8 cellular contexts compared by ENCODE assay signal in genomic region chr12:118979763-118980406, GRCh38. TPM values are rescaled to one million over a fixed set of nuclear protein-coding genes. Genes with fewer than 3 reads are reported as not detected.
DNase-seq lines count a peak whose midpoint lies in the region; ATAC-seq and TF ChIP-seq lines count a peak whose summit lies in the region.

No MANE protein-coding gene starts in this region.

- H3K27ac ChIP-seq in OCI-LY7 (ENCODE audit: low read depth, low read length, poor library complexity, severe bottlenecking) (no peak overlapping the region), ectodermal cell (ENCODE audit: insufficient read depth, low read depth, low read length, poor library complexity, severe bottlenecking) (peak overlapping the region; percentile 69), lower lobe of right lung (no peak overlapping the region)

- no peak overlapping the region for H2AFZ ChIP-seq in OCI-LY7 (ENCODE audit: low read length)

- BruUV-seq in OCI-LY7 (replicated peaks; lab: Mats Ljungman, UMichigan): no TSS peak

- H3K36me3 ChIP-seq in OCI-LY7 (ENCODE audit: insufficient read depth, low read length) (no peaks in the 10 kb centered on the region), ectodermal cell (ENCODE audit: control insufficient read depth, insufficient read depth, low read length) (no peaks in the 10 kb centered on the region), lower lobe of right lung (no peaks in the 10 kb centered on the region)

- CTCF ChIA-PET in activated naive CD4-positive, alpha-beta T cell treated with anti-CD3 and anti-CD28 coated beads, Interleukin-2, amount 10 ng/mL, durations not matched to agents 7 days and 5 days (lab: Charles Lee): interaction anchor here (0.8 to 1.2 kb wide), 2 partner anchors 431 to 565 kb away, joined by 3 read pairs; no protein-coding TSS in a partner anchor
- CTCF ChIA-PET in OCI-LY7 (lab: Charles Lee; ENCODE audit: unreplicated experiment): no interaction called here

- no peaks in the 10 kb centered on the region for H4K20me1 ChIP-seq in OCI-LY7 (ENCODE audit: insufficient read depth, low read length)

- H3K9me3 ChIP-seq in OCI-LY7 (ENCODE audit: low read length): no peaks in the 10 kb centered on the region
- no peaks in the 10 kb centered on the region for H3K9me3 ChIP-seq in ectodermal cell (ENCODE audit: control insufficient read depth, low read length)
- H3K9me3 ChIP-seq in lower lobe of right lung: no peaks in the 10 kb centered on the region

- TF ChIP-seq CTCF in OCI-LY7 (conservative IDR thresholded peaks at IDR 0.05; ENCODE audit: low read length) (peak; percentile 78), lower lobe of right lung (IDR thresholded peaks at IDR 0.05) (peak; percentile 65), omental fat pad (IDR thresholded peaks at IDR 0.05) (no peak)

- WGBS in ectodermal cell, 2 experiments: 1 to 2% methylated on average over 17 of the region's 17 CpGs

- POLR2A ChIA-PET in OCI-LY7 (lab: Charles Lee): no interaction called here

- peaks cover 22% of the 10 kb centered on the region for H3K27me3 ChIP-seq in ectodermal cell (ENCODE audit: control insufficient read depth, insufficient read depth, low read length, poor library complexity, severe bottlenecking)
- peaks cover 51% of the 10 kb centered on the region for H3K27me3 ChIP-seq in lower lobe of right lung (ENCODE audit: low read depth)

- no peak overlapping the region for H3K4me2 ChIP-seq in OCI-LY7 (ENCODE audit: low read length)

- no peaks in the 10 kb centered on the region for H3K9me2 ChIP-seq in OCI-LY7 (ENCODE audit: insufficient read depth, low read length)

- intact Hi-C loops in OCI-LY7 (cut with micrococcal nuclease; ENCODE audit: unreplicated experiment) (loop anchor here (10.0 kb wide), 1 partner anchor 435 kb away; no protein-coding TSS in a partner anchor), lower lobe of right lung (cut with DNase I) (no loop called here)

- in situ Hi-C loops in KBM-7 (cut with MboI; ENCODE audit: low pct_unique_long_range_greater_than_20kb, low sequenced_read_pairs): no loop called here

- DNase-seq in activated naive CD4-positive, alpha-beta T cell treated with anti-CD3 and anti-CD28 coated beads, Interleukin-2, amount 10 ng/mL, durations not matched to agents 7 days and 5 days: peak; percentile 27
- DNase-seq in activated naive CD4-positive, alpha-beta T cell treated with Interleukin-2 at 50 U/mL for 16 hours: no peak
- DNase-seq in KBM-7 (peak; percentile 49), OCI-LY7 (ENCODE audit: low spot score) (peak; percentile 47), lower lobe of right lung (peak; percentile 49), omental fat pad (ENCODE audit: low spot score) (no peak)

- H3K4me1 ChIP-seq in OCI-LY7 (ENCODE audit: insufficient read depth, low read length, poor library complexity, severe bottlenecking) (no peaks in the 10 kb centered on the region), ectodermal cell (ENCODE audit: control insufficient read depth, insufficient read depth, low read length) (peaks cover 8% of the 10 kb centered on the region), lower lobe of right lung (peaks cover 7% of the 10 kb centered on the region)

- no peak overlapping the region for H3K4me3 Mint-ChIP-seq in activated naive CD4-positive, alpha-beta T cell treated with anti-CD3 and anti-CD28 coated beads, Interleukin-2, amount 10 ng/mL, durations not matched to agents 7 days and 5 days

- no peaks in the 10 kb centered on the region for H3K9me3 Mint-ChIP-seq in activated naive CD4-positive, alpha-beta T cell treated with anti-CD3 and anti-CD28 coated beads, Interleukin-2, amount 10 ng/mL, durations not matched to agents 7 days and 5 days

- no peaks in the 10 kb centered on the region for H3K4me1 Mint-ChIP-seq in activated naive CD4-positive, alpha-beta T cell treated with anti-CD3 and anti-CD28 coated beads, Interleukin-2, amount 10 ng/mL, durations not matched to agents 7 days and 5 days

- no peaks in the 10 kb centered on the region for H3K79me2 ChIP-seq in OCI-LY7 (ENCODE audit: insufficient read depth, low read depth, low read length)

- peak; percentile 69 to 71 for ATAC-seq in lower lobe of right lung
- ATAC-seq in omental fat pad (ENCODE audit: low FRiP score): no peak
- ATAC-seq in HG03469 (IDR thresholded peaks at IDR 0.05; ENCODE audit: unreplicated experiment): no peak

- H3K4me3 ChIP-seq in OCI-LY7 (ENCODE audit: low read depth, low read length, poor library complexity, severe bottlenecking) (no peak overlapping the region), ectodermal cell (ENCODE audit: insufficient read depth, low read depth, low read length) (peak overlapping the region; percentile 53), lower lobe of right lung (no peak overlapping the region)

- H3K36me3 Mint-ChIP-seq in activated naive CD4-positive, alpha-beta T cell treated with anti-CD3 and anti-CD28 coated beads, Interleukin-2, amount 10 ng/mL, durations not matched to agents 7 days and 5 days: no peaks in the 10 kb centered on the region

- H3K27ac Mint-ChIP-seq in activated naive CD4-positive, alpha-beta T cell treated with anti-CD3 and anti-CD28 coated beads, Interleukin-2, amount 10 ng/mL, durations not matched to agents 7 days and 5 days: no peak overlapping the region

- peaks cover 31% of the 10 kb centered on the region for H3K27me3 Mint-ChIP-seq in activated naive CD4-positive, alpha-beta T cell treated with anti-CD3 and anti-CD28 coated beads, Interleukin-2, amount 10 ng/mL, durations not matched to agents 7 days and 5 days

RNA-seq across cellular contexts. Expression of gene SRRM4, which starts 1.5 kb away (rescaled TPM):
- not detected in 2 replicates for total RNA-seq in OCI-LY7 (2014; rRNA removed; shearing (Covaris generic))
- not detected in 2 replicates for total RNA-seq in OCI-LY7 (2022)
- polyA plus RNA-seq in ectodermal cell (2013, experiment 1 of 4): 1.6 TPM
- polyA plus RNA-seq in ectodermal cell (2013, experiment 2 of 4): 1.9 TPM
- polyA plus RNA-seq in ectodermal cell (2013, experiment 3 of 4): 1.9 TPM
- polyA plus RNA-seq in ectodermal cell (2013, experiment 4 of 4): 2.4 TPM
- total RNA-seq in lower lobe of right lung: not detected
- total RNA-seq in omental fat pad: not detected

Comparison
In these comparisons a context has a peak if more than half of its experiments do, and no peak if none do; other contexts are left out.
1. DNase-seq: peak in activated naive CD4-positive, alpha-beta T cell treated with anti-CD3 and anti-CD28 coated beads, Interleukin-2, amount 10 ng/mL, durations not matched to agents 7 days and 5 days (single experiment), KBM-7 (single experiment), OCI-LY7 (single experiment) and lower lobe of right lung (single experiment); none in activated naive CD4-positive, alpha-beta T cell treated with Interleukin-2 at 50 U/mL for 16 hours (single experiment) and omental fat pad (single experiment).
2. CTCF ChIP-seq: peak in OCI-LY7 (single experiment) and lower lobe of right lung (single experiment); none in omental fat pad (0 of 3).
3. ATAC-seq: peak in lower lobe of right lung (2 of 2); none in omental fat pad (single experiment) and HG03469 (single experiment).